In the genomic region with DNA sequence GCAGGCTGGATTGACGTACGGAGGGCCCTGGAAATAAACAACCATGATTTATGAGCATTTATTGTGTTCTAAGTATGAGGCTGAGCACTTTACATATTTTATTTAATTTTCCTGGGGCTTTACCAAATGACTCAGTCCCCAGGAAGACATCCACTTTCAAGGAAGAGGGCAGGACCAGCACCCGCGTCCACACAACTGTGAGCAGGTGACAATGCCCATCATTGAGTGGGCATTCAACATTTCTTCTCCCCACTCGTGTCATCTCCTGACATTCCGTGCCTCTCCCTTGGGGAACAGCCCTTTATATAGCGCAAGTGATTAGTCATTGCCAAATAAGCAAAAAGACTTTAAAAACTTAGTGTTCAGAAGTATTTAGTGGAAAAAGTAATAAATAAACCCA, we compare ENCODE assay signal across 22 cellular contexts. TPM values are rescaled to one million over a fixed set of nuclear protein-coding genes. Genes with fewer than 3 reads are reported as not detected.
"Had no signal": no experiment of that assay in that cellular context is flagged by ENCODE, and none has a peak within 500 bp of the region (broad histone marks: within the 10 kb centered on the region; RNA-seq: fewer than 3 reads in every experiment).

No MANE protein-coding gene starts in this region.

- H3K36me3 ChIP-seq: breast epithelium had no signal

- H3K27ac ChIP-seq: breast epithelium, foreskin keratinocyte, parathyroid adenoma had no signal

- H3K79me2 ChIP-seq: parathyroid adenoma had no signal

- H2AFZ ChIP-seq: parathyroid adenoma had no signal

- DNase-seq: activated CD4-positive, alpha-beta T cell treated with anti-CD3 and anti-CD28 coated beads, Interleukin-2, amount 50 U/mL, for 1 hour; activated CD8-positive, alpha-beta memory T cell treated with anti-CD3 and anti-CD28 coated beads, Interleukin-2, amount 50 U/mL, for 4 hours; activated effector memory CD4-positive, alpha-beta T cell treated with Interleukin-2 at 50 U/mL for 16 hours; activated naive CD4-positive, alpha-beta T cell treated with anti-CD3 and anti-CD28 coated beads, Interleukin-2, amount 10 ng/mL, durations not matched to agents 7 days and 5 days; activated naive CD8-positive, alpha-beta T cell treated with anti-CD3 and anti-CD28 coated beads, Interleukin-2, amount 50 U/mL, for 24 hours; activated T-cell treated with anti-CD3 and anti-CD28 coated beads, Interleukin-2, amount 50 U/mL, for 48 hours; dermis blood vessel endothelial cell; effector memory CD8-positive, alpha-beta T cell; glutamatergic neuron; hypothalamus; islet precursor cell; left colon; stimulated activated CD4-positive, alpha-beta T cell treated with anti-CD3 and anti-CD28 coated beads, Interleukin-12 subunit alpha, Interleukin-12 subunit beta, amount 100 ng/mL, for 4 hours; stimulated activated CD4-positive, alpha-beta T cell treated with anti-CD3 and anti-CD28 coated beads, Interleukin-1b, Interleukin-23, amount 100 ng/mL, for 48 hours; stimulated activated CD8-positive, alpha-beta memory T cell treated with anti-CD3 and anti-CD28 coated beads, Interleukin-4, amount 100 ng/mL, for 48 hours; stimulated activated naive CD4-positive, alpha-beta T cell; substantia nigra had no signal

- H3K4me1 ChIP-seq: breast epithelium, foreskin keratinocyte, parathyroid adenoma had no signal

- H3K9me3 ChIP-seq: breast epithelium had no signal

- H3K9ac ChIP-seq: parathyroid adenoma had no signal

- ATAC-seq: activated CD4-positive, CD25-positive, alpha-beta regulatory T cell treated with anti-CD3 and anti-CD28 coated beads, Interleukin-2, amount 50 U/mL, for 24 hours; activated naive CD8-positive, alpha-beta T cell treated with anti-CD3 and anti-CD28 coated beads, Interleukin-2, amount 50 U/mL, for 24 hours; effector memory CD8-positive, alpha-beta T cell; foreskin keratinocyte; left colon had no signal

- H3K27me3 ChIP-seq: breast epithelium had no signal

- H3K4me3 ChIP-seq: breast epithelium, lung had no signal

RNA-seq across cellular contexts. Expression of a gene that starts 57.6 kb away (rescaled TPM):
- total RNA-seq: dermis blood vessel endothelial cell, foreskin keratinocyte, left colon had no signal
- polyA plus RNA-seq: foreskin keratinocyte had no signal
